Comparison of ENCODE assay signal across 8 cellular contexts in the genomic region with DNA sequence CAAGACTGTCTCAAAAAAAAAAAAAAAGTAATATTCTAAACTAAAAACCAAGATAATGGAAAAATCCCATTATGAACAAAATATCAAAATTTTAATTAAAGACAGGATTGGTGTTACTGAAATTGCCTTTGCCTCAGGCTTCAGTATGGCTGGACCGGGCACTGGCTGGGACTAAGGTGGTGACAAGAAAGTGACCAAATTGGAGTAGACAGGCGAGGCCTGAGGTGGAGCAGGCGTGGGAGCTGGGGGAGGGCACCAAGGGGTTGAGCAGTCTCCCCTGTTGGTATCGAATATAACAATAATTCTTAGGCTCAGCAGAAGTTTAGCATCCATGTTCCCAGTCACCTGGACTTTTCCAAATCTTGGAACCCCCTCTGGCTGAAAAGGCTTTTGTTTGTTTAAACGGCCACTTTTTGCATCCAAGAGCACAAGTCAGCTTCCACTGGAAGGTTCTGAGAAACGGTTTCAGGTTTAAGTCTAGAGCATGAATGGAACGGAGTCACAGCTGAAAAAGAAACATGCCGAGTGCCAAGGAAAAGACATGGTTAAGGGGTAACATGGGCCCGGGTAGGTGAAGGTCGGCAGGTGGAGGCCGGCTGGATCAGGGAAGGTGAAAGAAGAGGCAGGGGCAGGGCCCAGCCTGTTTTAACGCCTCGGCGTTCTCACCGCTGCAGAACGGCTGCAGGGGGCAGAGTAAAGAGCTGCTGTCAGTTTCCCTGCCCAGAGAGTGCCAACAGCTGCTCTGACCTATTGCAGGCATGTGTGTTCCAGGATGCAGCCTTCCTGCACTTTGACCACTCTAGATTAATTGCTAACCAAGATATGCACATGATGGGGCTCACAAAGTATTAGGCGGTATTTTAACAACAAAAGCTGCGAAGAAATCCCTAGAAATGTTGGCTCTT. TPM values are rescaled to one million over a fixed set of nuclear protein-coding genes. Genes with fewer than 3 reads are reported as not detected.
DNase-seq lines count a peak whose midpoint lies in the region; ATAC-seq and TF ChIP-seq lines count a peak whose summit lies in the region.

No MANE protein-coding gene starts in this region.

- H3K4me3 Mint-ChIP-seq in activated T-cell treated with anti-CD3 and anti-CD28 coated beads, Interleukin-2, amount 50 U/mL, for 24 hours, result peak overlapping the region; percentile 86

- H3K9me3 ChIP-seq in BE2C, result no peaks in the 10 kb centered on the region
- H3K9me3 ChIP-seq in neural cell (ENCODE audit: low read length), result no peaks in the 10 kb centered on the region
- no peaks in the 10 kb centered on the region for H3K9me3 ChIP-seq in transverse colon

- H3K4me3 ChIP-seq in BE2C (ENCODE audit: low read depth, low read length), result peak overlapping the region; percentile 72
- H3K4me3 ChIP-seq in fibroblast of the aortic adventitia (ENCODE audit: low read depth, low read length), result peak overlapping the region; percentile 65
- peak overlapping the region; percentile 91 for H3K4me3 ChIP-seq in neural cell (ENCODE audit: low read length)
- peak overlapping the region in 3 of 4 donors; percentile 69 to 87 (median 77) for H3K4me3 ChIP-seq in transverse colon

- H3K27ac Mint-ChIP-seq in activated T-cell treated with anti-CD3 and anti-CD28 coated beads, Interleukin-2, amount 50 U/mL, for 24 hours, result peak overlapping the region; percentile 81

- TF ChIP-seq POLR2A in transverse colon (IDR thresholded peaks at IDR 0.05), result no peak

- no peaks in the 10 kb centered on the region for H3K36me3 ChIP-seq in BE2C
- H3K36me3 ChIP-seq in neural cell (ENCODE audit: insufficient read depth, low read length), result no peaks in the 10 kb centered on the region
- H3K36me3 ChIP-seq in transverse colon, result no peaks in the 10 kb centered on the region

- H3K36me3 Mint-ChIP-seq in activated T-cell treated with anti-CD3 and anti-CD28 coated beads, Interleukin-2, amount 50 U/mL, for 24 hours (ENCODE audit: low read depth), result no peaks in the 10 kb centered on the region

- H3K9ac ChIP-seq in neural cell (ENCODE audit: low read length), result peak overlapping the region; percentile 34

- TF ChIP-seq EP300 in neural cell (conservative IDR thresholded peaks at IDR 0.05; ENCODE audit: poor library complexity, severe bottlenecking) (no peak), transverse colon (IDR thresholded peaks at IDR 0.05; ENCODE audit: low read depth) (no peak)

- TF ChIP-seq RAD21 in neural cell (conservative IDR thresholded peaks at IDR 0.05), result no peak

- no peaks in the 10 kb centered on the region for H3F3A ChIP-seq in neural cell (ENCODE audit: insufficient read depth, low read length, poor library complexity, severe bottlenecking)

- peak; percentile 31 for TF ChIP-seq CTCF in BE2C (IDR thresholded peaks at IDR 0.05; ENCODE audit: low read depth, low read length)
- no peak for TF ChIP-seq CTCF in fibroblast of the aortic adventitia (IDR thresholded peaks at IDR 0.05; ENCODE audit: insufficient read depth, low read length)
- TF ChIP-seq CTCF in neural cell (IDR thresholded peaks at IDR 0.05; ENCODE audit: poor library complexity, severe bottlenecking), result peak; percentile 47
- TF ChIP-seq CTCF in transverse colon (IDR thresholded peaks at IDR 0.05), result peak in 3 of 5 experiments; percentile 10 to 23 (median 20)

- peak overlapping the region; percentile 14 for H2AFZ ChIP-seq in neural cell (ENCODE audit: low read depth, low read length)

- H3K79me2 ChIP-seq in neural cell (replicated peaks; ENCODE audit: insufficient read depth, low read length), result no peaks in the 10 kb centered on the region

- ATAC-seq in GM19035 (IDR thresholded peaks at IDR 0.05; ENCODE audit: unreplicated experiment) (peak; percentile 63), HG03175 (IDR thresholded peaks at IDR 0.05; ENCODE audit: unreplicated experiment) (peak; percentile 63)

- intact Hi-C loops in transverse colon (cut with DNase I; ENCODE audit: low total_unique reads), result no loop called here

- H3K27ac ChIP-seq in neural cell (ENCODE audit: low read length) (peak overlapping the region; percentile 28), transverse colon (peak overlapping the region; percentile 87 to 93 (median 90))

- no peaks in the 10 kb centered on the region for H3K9me3 Mint-ChIP-seq in activated T-cell treated with anti-CD3 and anti-CD28 coated beads, Interleukin-2, amount 50 U/mL, for 24 hours

- H3K9me2 ChIP-seq in neural cell (ENCODE audit: insufficient read depth, low read length), result no peaks in the 10 kb centered on the region

- H3K4me2 ChIP-seq in neural cell (ENCODE audit: low read length), result peak overlapping the region; percentile 58

- WGBS in transverse colon (ENCODE audit: low coverage in 1 of 2), 2 donors, result 14 to 23% methylated on average over 12 to 18 of the region's 18 CpGs

- no peaks in the 10 kb centered on the region; the same call in 1 of the 2 replicates for H3K4me1 ChIP-seq in BE2C
- peaks cover 0 to 24% (median 12%) of the 10 kb centered on the region in 4 donors for H3K4me1 ChIP-seq in transverse colon

- H3K4me1 Mint-ChIP-seq in activated T-cell treated with anti-CD3 and anti-CD28 coated beads, Interleukin-2, amount 50 U/mL, for 24 hours (ENCODE audit: low read depth), result peaks cover 51% of the 10 kb centered on the region

- no peaks in the 10 kb centered on the region for H3K27me3 ChIP-seq in BE2C
- H3K27me3 ChIP-seq in neural cell (ENCODE audit: insufficient read depth, low read depth, low read length), result no peaks in the 10 kb centered on the region
- H3K27me3 ChIP-seq in transverse colon, result no peaks in the 10 kb centered on the region

- no peaks in the 10 kb centered on the region for H4K20me1 ChIP-seq in neural cell (ENCODE audit: insufficient read depth)

- H3K27me3 Mint-ChIP-seq in activated T-cell treated with anti-CD3 and anti-CD28 coated beads, Interleukin-2, amount 50 U/mL, for 24 hours, result no peaks in the 10 kb centered on the region

- in situ Hi-C loops in transverse colon (cut with MboI; ENCODE audit: low pct_ligation_motif_present in 1 of 4, low pct_unique_long_range_greater_than_20kb in 1 of 4, low sequenced_read_pairs in 3 of 4), result loop anchor here in 1 of 4 donors (25.0 kb wide), 1 partner anchor 93 kb away; a partner anchor contains a TSS

- DNase-seq in BE2C (peak; percentile 34), NCI-H82 treated with DMSO at 0.1 percent for 48 hours (lab: John Stamatoyannopoulos, UW; ENCODE audit: unreplicated experiment) (peak; percentile 65), fibroblast of the aortic adventitia (ENCODE audit: low read depth) (no peak), transverse colon (peak; percentile 75)
- peak; percentile 62 for DNase-seq in activated T-cell treated with anti-CD3 and anti-CD28 coated beads, Interleukin-2, amount 50 U/mL, for 24 hours

TF ChIP-seq in neural cell, 6 proteins besides CTCF, POLR2A, EP300 and RAD21:
- no peak for TF ChIP-seq TAF1 (IDR thresholded peaks at IDR 0.05; ENCODE audit: low read depth)

RNA-seq across cellular contexts. Expression of a gene that starts 0.8 kb away (rescaled TPM):
- not detected for polyA plus RNA-seq in BE2C (2012; ENCODE audit: insufficient read depth, insufficient read length, low read depth)
- total RNA-seq in fibroblast of the aortic adventitia (ENCODE audit: low replicate concordance), result 1.8 and 2.1 TPM in 2 replicates
- 0.98 and 1.1 TPM in 2 replicates for polyA plus RNA-seq in neural cell
- 0.35 and 2.2 TPM in 2 replicates for polyA minus RNA-seq in neural cell
- 10 to 100 TPM in 3 of 4 donors, 1 to 10 TPM in 1; 2.2 to 37.0 (median 20.5) TPM for total RNA-seq in transverse colon
